17 cellular contexts compared by ENCODE assay signal in genomic region chr2:174066871-174067270, GRCh38.
DNase-seq lines count a peak whose midpoint lies in the region; ATAC-seq, FAIRE-seq and TF ChIP-seq lines count a peak whose summit lies in the region.
"Had no signal": no experiment of that assay in that cellular context is flagged by ENCODE, and none has a peak within 500 bp of the region (broad histone marks: within the 10 kb centered on the region; RNA-seq: fewer than 3 reads in every experiment).

No MANE protein-coding gene starts in this region.

- H3K4me3 ChIP-seq in Caco-2 (ENCODE audit: low read depth, low read length): no peak overlapping the region
- no peak overlapping the region for H3K4me3 ChIP-seq in foreskin fibroblast (ENCODE audit: low read depth in 1 of 2, low read length in 2 of 2)
- no peak overlapping the region for H3K4me3 ChIP-seq in right cardiac atrium (ENCODE audit: low read length)

- peaks cover 32% of the 10 kb centered on the region for H3K36me3 Mint-ChIP-seq in Caco-2 (ENCODE audit: insufficient read depth, unreplicated experiment)

- DNase-seq in Caco-2 (no peak), EL (peak; percentile 22), foreskin fibroblast (peak; percentile 18 to 70), HEK293T (ENCODE audit: extremely low spot score) (no peak), right cardiac atrium (no peak), head of caudate nucleus (no peak)
- DNase-seq: C1 segment of cervical spinal cord; CD4-positive, alpha-beta T cell; DMS153; DMS79 treated with DMSO at 0.1 percent for 48 hours; IMR-90 had no signal

- WGBS in right cardiac atrium: 79% methylated on average over 7 of the region's 7 CpGs

- H3K9me3 ChIP-seq in Caco-2 (no peaks in the 10 kb centered on the region), right cardiac atrium (ENCODE audit: control insufficient read depth, low read length) (no peaks in the 10 kb centered on the region)

- H3K4me1 Mint-ChIP-seq in Caco-2 (ENCODE audit: low read depth, unreplicated experiment): peaks cover 30% of the 10 kb centered on the region

- H3K27me3 Mint-ChIP-seq in Caco-2 (ENCODE audit: insufficient read depth, unreplicated experiment): no peaks in the 10 kb centered on the region

- H3K4me1 ChIP-seq in Caco-2 (peaks cover 10% of the 10 kb centered on the region), right cardiac atrium (ENCODE audit: control insufficient read depth, insufficient read depth, low read length) (peaks cover 2% of the 10 kb centered on the region)

- no peak overlapping the region for H3K27ac ChIP-seq in right cardiac atrium (ENCODE audit: low read length)

- TF ChIP-seq CTCF in Caco-2 (IDR thresholded peaks at IDR 0.05; ENCODE audit: insufficient read depth in 1 of 2, low read depth in 1 of 2, low read length in 1 of 2, severe bottlenecking in 1 of 2, unreplicated experiment in 1 of 2) (no peak), foreskin fibroblast (IDR thresholded peaks at IDR 0.05; ENCODE audit: low read depth, low read length) (no peak)

- H3K27me3 ChIP-seq in Caco-2 (replicated peaks; ENCODE audit: control insufficient read depth, insufficient read depth, low read length): no peaks in the 10 kb centered on the region
- H3K27me3 ChIP-seq in right cardiac atrium (ENCODE audit: control insufficient read depth, insufficient read depth): no peaks in the 10 kb centered on the region

- H3K9me3 Mint-ChIP-seq in Caco-2 (ENCODE audit: unreplicated experiment): peaks cover 6% of the 10 kb centered on the region
- H3K9me3 Mint-ChIP-seq: CD4-positive, alpha-beta T cell had no signal

- POLR2A ChIA-PET in Caco-2 (lab: Charles Lee): no interaction called here
- POLR2A ChIA-PET in HEK293T (lab: Yijun Ruan, JAX): no interaction called here

- no peaks in the 10 kb centered on the region for H3K36me3 ChIP-seq in Caco-2 (ENCODE audit: control insufficient read depth, insufficient read depth, low read length)

- intact Hi-C loops in Caco-2 (cut with micrococcal nuclease; ENCODE audit: unreplicated experiment): no loop called here
- intact Hi-C loops in right cardiac atrium (cut with DNase I): no loop called here
- intact Hi-C loops in head of caudate nucleus (cut with DNase I): no loop called here

- CTCF ChIA-PET in Caco-2 (lab: Charles Lee): no interaction called here
- CTCF ChIA-PET in HEK293T (lab: Yijun Ruan, JAX): no interaction called here

- BruUV-seq in Caco-2 (replicated peaks; lab: Mats Ljungman, UMichigan): no TSS peak

- ATAC-seq in right cardiac atrium: no peak
- ATAC-seq: HCT116 had no signal

- no peak overlapping the region for H3K4me3 Mint-ChIP-seq in Caco-2 (ENCODE audit: unreplicated experiment)
- H3K4me3 Mint-ChIP-seq: B cell; CD4-positive, alpha-beta T cell had no signal

- peak; percentile 26 for FAIRE-seq in TTC549 (lab: Jason Lieb, UNC)
- FAIRE-seq: A204.1, D721Med, H54 had no signal

- H3K27ac Mint-ChIP-seq in Caco-2 (ENCODE audit: unreplicated experiment): peak overlapping the region; percentile 30
- H3K27ac Mint-ChIP-seq: B cell; CD4-positive, alpha-beta T cell had no signal

TF ChIP-seq in HEK293T, 16 proteins besides CTCF, POLR2A, EP300 and RAD21:
- TF ChIP-seq ARNT (IDR thresholded peaks at IDR 0.05) (no peak), HDGF (IDR thresholded peaks at IDR 0.05; ENCODE audit: borderline replicate concordance) (no peak), BHLHE40 (IDR thresholded peaks at IDR 0.05; ENCODE audit: borderline replicate concordance) (no peak), LEF1 (IDR thresholded peaks at IDR 0.05; ENCODE audit: borderline replicate concordance) (no peak), CTBP1 (IDR thresholded peaks at IDR 0.05; ENCODE audit: borderline replicate concordance) (no peak), FOXM1 (IDR thresholded peaks at IDR 0.05; ENCODE audit: borderline replicate concordance) (no peak), TARDBP (IDR thresholded peaks at IDR 0.05) (no peak), SP1 (IDR thresholded peaks at IDR 0.05) (no peak), PKNOX1 (IDR thresholded peaks at IDR 0.05) (no peak), L3MBTL2 (conservative IDR thresholded peaks at IDR 0.05) (no peak), FOXA1 (IDR thresholded peaks at IDR 0.05) (no peak), ELF4 (IDR thresholded peaks at IDR 0.05) (no peak), NFRKB (IDR thresholded peaks at IDR 0.05) (no peak), SUZ12 (IDR thresholded peaks at IDR 0.05) (no peak)

Comparison
In these comparisons a context has a peak if more than half of its experiments do, and no peak if none do; other contexts are left out.
1. DNase-seq: peak in EL (single experiment) and foreskin fibroblast (2 of 2); none in Caco-2 (0 of 2), HEK293T (single experiment), right cardiac atrium (0 of 3) and head of caudate nucleus (0 of 42).